In the genomic region with DNA sequence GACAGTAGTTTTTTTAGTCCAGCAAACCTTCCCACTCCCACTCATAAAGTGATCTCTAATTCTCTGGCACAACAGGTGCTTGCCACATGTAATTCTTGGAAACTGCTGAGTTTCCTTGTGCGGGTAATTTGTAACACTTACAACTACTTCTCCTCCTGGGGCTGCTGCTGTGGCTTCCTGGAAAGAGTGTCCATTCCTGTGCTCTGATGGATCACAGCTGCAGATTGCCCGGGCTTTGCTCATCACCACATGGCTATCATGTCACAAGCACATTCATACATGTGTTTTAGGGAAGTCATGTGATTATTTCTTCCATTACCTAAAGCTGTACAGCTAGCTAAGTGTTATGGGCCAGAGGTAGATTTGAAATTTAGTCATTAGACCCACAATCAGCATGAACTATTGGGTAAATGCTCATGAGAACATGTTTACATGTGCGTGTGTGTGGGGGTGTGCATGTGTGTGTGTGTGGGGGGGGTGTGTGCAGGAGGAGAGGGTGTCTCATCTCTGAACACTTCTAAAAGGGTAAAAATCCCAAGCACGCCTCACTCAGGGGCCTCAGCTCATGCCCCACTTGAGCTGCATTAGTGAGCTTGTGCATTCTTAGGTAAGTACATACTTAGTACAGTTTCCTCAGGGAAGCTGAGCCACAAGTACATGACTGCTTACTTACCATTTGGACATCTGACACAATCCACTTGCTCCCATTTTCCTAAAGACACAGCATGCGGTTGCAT, we compare ENCODE assay signal across 9 cellular contexts.
DNase-seq lines count a peak whose midpoint lies in the region; ATAC-seq, FAIRE-seq and TF ChIP-seq lines count a peak whose summit lies in the region.
"Had no signal": no experiment of that assay in that cellular context is flagged by ENCODE, and none has a peak within 500 bp of the region (broad histone marks: within the 10 kb centered on the region; RNA-seq: fewer than 3 reads in every experiment).

No MANE protein-coding gene starts in this region.

- peak overlapping the region; percentile 71 for H3K27ac ChIP-seq in epithelial cell of prostate

- peak; percentile 18 for ATAC-seq in GM18861 (IDR thresholded peaks at IDR 0.05; ENCODE audit: unreplicated experiment)
- ATAC-seq in HG03469 (IDR thresholded peaks at IDR 0.05; ENCODE audit: unreplicated experiment), result peak; percentile 17
- peak; percentile 51 for ATAC-seq in sciatic nerve
- no peak for ATAC-seq in GM18858 (IDR thresholded peaks at IDR 0.05; ENCODE audit: unreplicated experiment)
- no peak for ATAC-seq in GM19455 (IDR thresholded peaks at IDR 0.05; ENCODE audit: unreplicated experiment)

- no peak for FAIRE-seq in D721Med (lab: Jason Lieb, UNC)

- intact Hi-C loops in sciatic nerve (cut with DNase I), result no loop called here

- DNase-seq in epithelial cell of prostate (ENCODE audit: low read depth, low spot score) (no peak), sciatic nerve (ENCODE audit: low spot score) (no peak), midbrain (lab: John Stamatoyannopoulos, UW) (no peak), D721Med (ENCODE audit: insufficient read length, low spot score) (no peak)
- DNase-seq: cortex of kidney had no signal

- no peak for TF ChIP-seq CTCF in D721Med (IDR thresholded peaks at IDR 0.05; ENCODE audit: insufficient read depth, missing control alignments)

Comparison
In these comparisons a context has a peak if more than half of its experiments do, and no peak if none do; other contexts are left out.
1. ATAC-seq: peak in GM18861 (single experiment), HG03469 (single experiment) and sciatic nerve (single experiment); none in GM18858 (single experiment) and GM19455 (single experiment).